Comparison of ENCODE assay signal across 1 cellular context in genomic region chr3:126703512-126704493, GRCh38.
TF ChIP-seq lines count a peak whose summit lies in the region.

TSS of gene CHCHD6 (plus strand) at chr3:126704240. CDS start at chr3:126704313, 73 bp downstream.

TF ChIP-seq in HepG2, 621 proteins besides CTCF, POLR2A, EP300 and RAD21 (continued from another document and continues in another):
- TF ChIP-seq CENPT (CRISPR knock-in tag; IDR thresholded peaks at IDR 0.05; ENCODE audit: low read depth) (0 out of 2 replicates have a peak, but pooled peaks have one; percentile 41), MXI1 (IDR thresholded peaks at IDR 0.05; ENCODE audit: borderline replicate concordance, low read depth, low read length) (peak; percentile 85; the same call in 2 of the 3 replicates), DPF2 (CRISPR knock-in tag; IDR thresholded peaks at IDR 0.05; ENCODE audit: borderline replicate concordance, low read depth) (no peak), SIX1 (CRISPR knock-in tag; IDR thresholded peaks at IDR 0.05; ENCODE audit: borderline replicate concordance) (no peak), NR2F1 (CRISPR knock-in tag; IDR thresholded peaks at IDR 0.05) (no peak), ZNF350 (CRISPR knock-in tag; IDR thresholded peaks at IDR 0.05; ENCODE audit: borderline replicate concordance, low read depth) (peak; percentile 77), HBP1 (CRISPR knock-in tag; IDR thresholded peaks at IDR 0.05; ENCODE audit: low read depth) (peak; percentile 100), ARID2 (CRISPR knock-in tag; IDR thresholded peaks at IDR 0.05; ENCODE audit: borderline replicate concordance) (no peak), CHD2 (IDR thresholded peaks at IDR 0.05; ENCODE audit: low read depth, low read length) (peak; percentile 78), DRAP1 (CRISPR knock-in tag; IDR thresholded peaks at IDR 0.05) (0 out of 2 replicates have a peak, but pooled peaks have one; percentile 39), SKIL (CRISPR knock-in tag; IDR thresholded peaks at IDR 0.05; ENCODE audit: borderline replicate concordance) (no peak), NFYB (CRISPR knock-in tag; IDR thresholded peaks at IDR 0.05) (peak; percentile 100), ETS1 (CRISPR knock-in tag; IDR thresholded peaks at IDR 0.05) (no peak), ZBTB20 (CRISPR knock-in tag; IDR thresholded peaks at IDR 0.05; ENCODE audit: borderline replicate concordance, low read depth) (no peak), MBD4 (IDR thresholded peaks at IDR 0.05; ENCODE audit: borderline replicate concordance, low read length) (no peak), NFE2L2 (IDR thresholded peaks at IDR 0.05; ENCODE audit: low read length) (no peak), ZNF547 (CRISPR knock-in tag; IDR thresholded peaks at IDR 0.05) (peak; percentile 86; the same call in 1 of the 2 replicates), DZIP1 (CRISPR knock-in tag; IDR thresholded peaks at IDR 0.05) (no peak; the same call in 1 of the 2 replicates), KDM3A (CRISPR knock-in tag; IDR thresholded peaks at IDR 0.05; ENCODE audit: low read depth) (0 out of 2 replicates have a peak, but pooled peaks have one; percentile 33), ZC3H4 (CRISPR knock-in tag; IDR thresholded peaks at IDR 0.05; ENCODE audit: borderline replicate concordance) (no peak), SP4 (CRISPR knock-in tag; IDR thresholded peaks at IDR 0.05) (no peak; the same call in 1 of the 2 replicates), RERE (CRISPR knock-in tag; IDR thresholded peaks at IDR 0.05; ENCODE audit: low read depth) (no peak), SNRNP70 (IDR thresholded peaks at IDR 0.05; ENCODE audit: low read depth, low read length) (no peak), AKNA (CRISPR knock-in tag; IDR thresholded peaks at IDR 0.05; ENCODE audit: borderline replicate concordance) (no peak), ZKSCAN8 (CRISPR knock-in tag; IDR thresholded peaks at IDR 0.05; ENCODE audit: borderline replicate concordance) (no peak), THYN1 (CRISPR knock-in tag; IDR thresholded peaks at IDR 0.05; ENCODE audit: borderline replicate concordance, low read depth) (no peak), HMG20A (CRISPR knock-in tag; IDR thresholded peaks at IDR 0.05; ENCODE audit: borderline replicate concordance) (peak; percentile 32; the same call in 1 of the 2 replicates), ZNF704 (CRISPR knock-in tag; IDR thresholded peaks at IDR 0.05; ENCODE audit: borderline replicate concordance) (no peak), TFDP1 (CRISPR knock-in tag; IDR thresholded peaks at IDR 0.05; ENCODE audit: borderline replicate concordance) (peak; percentile 42; the same call in 1 of the 2 replicates), KLF15 (CRISPR knock-in tag; IDR thresholded peaks at IDR 0.05; ENCODE audit: borderline replicate concordance) (no peak), ZNF580 (CRISPR knock-in tag; IDR thresholded peaks at IDR 0.05; ENCODE audit: borderline replicate concordance, low read depth) (no peak), HHEX (CRISPR knock-in tag; IDR thresholded peaks at IDR 0.05) (no peak), FIP1L1 (IDR thresholded peaks at IDR 0.05; ENCODE audit: borderline replicate concordance, insufficient read depth, low read depth, low read length) (no peak), HNF4G (IDR thresholded peaks at IDR 0.05; ENCODE audit: borderline replicate concordance, low read depth, low read length) (no peak), HNF4G (CRISPR knock-in tag; IDR thresholded peaks at IDR 0.05; ENCODE audit: borderline replicate concordance, low read depth) (no peak; the same call in 1 of the 2 replicates), TARDBP (CRISPR knock-in tag; IDR thresholded peaks at IDR 0.05) (peak; percentile 55; the same call in 1 of the 2 replicates), ZBTB38 (CRISPR knock-in tag; IDR thresholded peaks at IDR 0.05) (peak; percentile 51; the same call in 1 of the 2 replicates)
